1 cellular context compared by ENCODE assay signal in the genomic region with DNA sequence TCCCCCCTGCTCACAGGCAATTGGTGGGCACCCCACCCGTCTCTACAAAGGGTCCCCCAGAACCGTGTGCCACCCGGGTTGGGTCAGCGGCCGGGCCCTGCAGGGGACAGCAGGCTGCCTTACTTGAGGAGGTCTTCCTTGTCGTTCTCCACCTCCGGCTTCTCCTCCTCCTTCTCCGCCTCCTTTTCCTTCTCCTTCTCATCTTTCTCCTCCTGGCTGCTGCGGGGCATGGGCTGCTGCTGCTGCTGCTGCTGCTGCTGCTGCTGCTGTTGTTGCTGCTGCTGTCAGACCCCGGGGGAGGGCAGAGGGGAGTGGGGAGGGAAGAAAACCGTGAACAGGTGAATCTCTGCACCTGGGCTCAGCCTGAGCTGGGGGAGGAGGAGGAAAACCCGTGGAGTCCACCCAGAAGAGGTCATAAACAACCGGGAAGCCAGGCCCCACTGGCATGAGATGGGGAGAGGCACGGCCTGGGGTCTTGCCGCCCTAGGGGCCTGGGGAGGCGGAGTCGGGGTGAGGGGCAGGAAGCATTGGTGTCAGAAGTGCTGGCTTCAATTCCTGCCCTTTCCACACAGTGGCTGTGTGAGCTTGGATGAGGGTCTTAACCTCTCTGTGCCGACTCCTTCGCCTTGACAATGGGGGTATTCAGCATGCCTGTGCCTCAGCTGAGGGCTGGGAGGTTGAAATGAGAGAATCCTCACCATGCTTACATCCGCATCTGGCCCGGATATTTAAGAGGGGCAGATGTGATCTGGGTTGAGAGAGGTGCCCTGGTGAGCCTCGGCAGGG.
TF ChIP-seq lines count a peak whose summit lies in the region.

No MANE protein-coding gene starts in this region.

TF ChIP-seq in K562, 482 proteins besides CTCF, POLR2A, EP300 and RAD21:
- TF ChIP-seq ETS2 (tag; IDR thresholded peaks at IDR 0.05; ENCODE audit: borderline replicate concordance, poor library complexity, severe bottlenecking): no peak
- no peak for TF ChIP-seq CGGBP1 (CRISPR knock-in tag; IDR thresholded peaks at IDR 0.05)
- TF ChIP-seq ZFP36 (IDR thresholded peaks at IDR 0.05; ENCODE audit: low read depth, low read length, partially characterized antibody): peak; percentile 65
- no peak for TF ChIP-seq ZNF384 (IDR thresholded peaks at IDR 0.05; ENCODE audit: low read depth, low read length)
- TF ChIP-seq RBM15 (IDR thresholded peaks at IDR 0.05; ENCODE audit: insufficient read depth, low read length): no peak
